16 cellular contexts compared by ENCODE assay signal in the genomic region with DNA sequence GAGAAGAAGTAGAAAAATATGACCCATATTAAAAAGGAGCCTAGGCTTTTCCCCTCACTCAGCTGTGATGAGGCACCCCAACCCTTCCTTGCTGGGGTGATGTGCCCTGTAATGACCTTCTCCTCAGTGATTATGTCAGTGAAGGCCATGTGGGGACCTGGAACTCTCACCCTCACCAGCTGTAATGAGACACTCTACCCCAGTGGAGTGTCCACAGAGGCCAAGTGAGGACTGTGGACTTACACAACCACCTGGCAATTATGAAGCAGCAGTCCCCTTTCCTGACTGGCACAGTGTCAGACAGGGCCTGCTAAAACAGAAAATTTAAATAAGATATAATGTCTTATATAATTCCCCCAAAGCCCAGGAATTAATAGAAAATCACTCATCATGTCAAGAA.
"Had no signal": no experiment of that assay in that cellular context is flagged by ENCODE, and none has a peak within 500 bp of the region (broad histone marks: within the 10 kb centered on the region; RNA-seq: fewer than 3 reads in every experiment).

No MANE protein-coding gene starts in this region.

- H3K27ac ChIP-seq: ascending aorta, heart left ventricle, prostate gland, right lobe of liver, spleen had no signal

- H3K4me3 Mint-ChIP-seq: endodermal cell, nephron progenitor cell had no signal

- H3K36me3 ChIP-seq: ascending aorta, heart left ventricle, prostate gland, right lobe of liver, spleen had no signal

- H3K27me3 ChIP-seq: ascending aorta, heart left ventricle, right lobe of liver, spleen had no signal

- H3K4me3 ChIP-seq: ascending aorta, heart left ventricle, prostate gland, right lobe of liver, spleen had no signal

- H3K4me1 ChIP-seq: ascending aorta, prostate gland, right lobe of liver, spleen had no signal

- H3K4me1 Mint-ChIP-seq: endodermal cell, nephron progenitor cell had no signal

- FAIRE-seq: bronchial epithelial cell had no signal

- DNase-seq: activated CD4-positive, alpha-beta T cell treated with anti-CD3 and anti-CD28 coated beads, Interleukin-2, amount 50 U/mL, for 4 hours; activated CD4-positive, CD25-positive, alpha-beta regulatory T cell treated with anti-CD3 and anti-CD28 coated beads, Interleukin-2, amount 50 U/mL, for 72 hours; endodermal cell; erythroblast; foreskin melanocyte; heart left ventricle; left colon; mesendoderm; nephron progenitor cell; right lobe of liver; spleen; stimulated activated CD4-positive, alpha-beta T cell treated with anti-CD3 and anti-CD28 coated beads, Interleukin-2, amount 100 ng/mL, for 24 hours; stimulated activated naive CD4-positive, alpha-beta T cell had no signal

- H3K27ac Mint-ChIP-seq: endodermal cell, nephron progenitor cell had no signal

- ATAC-seq: heart left ventricle had no signal

- H3K9me3 ChIP-seq: ascending aorta, heart left ventricle, prostate gland, right lobe of liver, spleen had no signal

- H3K9me3 Mint-ChIP-seq: endodermal cell, nephron progenitor cell had no signal
